ENCODE assay signal across 13 cellular contexts in the genomic region with DNA sequence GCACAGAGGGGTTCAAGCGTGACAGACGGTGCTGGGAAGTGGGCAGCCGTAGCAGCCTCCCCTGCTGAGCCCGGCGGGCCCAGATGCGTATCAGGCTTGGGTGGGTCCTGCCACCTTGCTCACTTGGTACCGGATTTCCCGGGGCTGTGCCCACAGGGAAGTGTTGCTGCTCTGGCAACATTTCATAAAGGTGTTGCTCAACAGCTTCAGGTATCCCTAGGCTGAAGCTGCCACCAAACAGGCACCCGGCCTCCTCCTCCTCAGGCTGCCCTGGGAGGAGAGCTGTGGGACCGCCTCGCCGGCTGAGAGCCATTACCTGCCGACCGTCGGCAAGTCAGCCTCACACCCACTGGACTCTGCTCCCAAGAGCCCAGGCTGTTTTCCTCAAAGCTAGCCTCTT. TPM values are rescaled to one million over a fixed set of nuclear protein-coding genes. Genes with fewer than 3 reads are reported as not detected.
"Had no signal": no experiment of that assay in that cellular context is flagged by ENCODE, and none has a peak within 500 bp of the region (broad histone marks: within the 10 kb centered on the region; RNA-seq: fewer than 3 reads in every experiment).

No MANE protein-coding gene starts in this region.

- H3K4me3 ChIP-seq: thoracic aorta, vagina had no signal

- H3K36me3 Mint-ChIP-seq: activated naive CD8-positive, alpha-beta T cell had no signal

- H3K27me3 ChIP-seq: vagina had no signal

- H3K27ac Mint-ChIP-seq: activated naive CD8-positive, alpha-beta T cell; natural killer cell treated with Interleukin-12 subunit alpha and Interleukin-12 subunit beta and Interleukin-15 and Interleukin-18, amount 100 ng/mL, for 72 hours; stimulated activated naive CD8-positive, alpha-beta T cell treated with anti-CD3 and anti-CD28 coated beads, Interleukin-15, amount 100 ng/mL, for 72 hours; T-helper 1 cell treated with Interleukin-12 subunit alpha and Interleukin-12 subunit beta and Interleukin-4 antibody, amounts not matched to agents 30 μg/mL and 1 μg/mL, for 36 hours had no signal

- H3K4me3 Mint-ChIP-seq: activated naive CD8-positive, alpha-beta T cell; natural killer cell treated with Interleukin-12 subunit alpha and Interleukin-12 subunit beta and Interleukin-15 and Interleukin-18, amount 100 ng/mL, for 72 hours; stimulated activated naive CD8-positive, alpha-beta T cell treated with anti-CD3 and anti-CD28 coated beads, Interleukin-15, amount 100 ng/mL, for 72 hours; T-helper 1 cell treated with Interleukin-12 subunit alpha and Interleukin-12 subunit beta and Interleukin-4 antibody, amounts not matched to agents 30 μg/mL and 1 μg/mL, for 36 hours; WTC11 had no signal

- DNase-seq: activated effector memory CD4-positive, alpha-beta T cell treated with Interleukin-2 at 50 U/mL for 16 hours; activated T-cell treated with anti-CD3 and anti-CD28 coated beads for 4 hours; foreskin melanocyte; islet precursor cell; stimulated activated naive CD8-positive, alpha-beta T cell treated with anti-CD3 and anti-CD28 coated beads, Interleukin-15, amount 100 ng/mL, for 72 hours had no signal

- H3K27ac ChIP-seq: thoracic aorta, vagina had no signal

- H3K9me3 Mint-ChIP-seq: natural killer cell treated with Interleukin-12 subunit alpha and Interleukin-12 subunit beta and Interleukin-15 and Interleukin-18, amount 100 ng/mL, for 72 hours; stimulated activated naive CD8-positive, alpha-beta T cell treated with anti-CD3 and anti-CD28 coated beads, Interleukin-15, amount 100 ng/mL, for 72 hours; T-helper 1 cell treated with Interleukin-12 subunit alpha and Interleukin-12 subunit beta and Interleukin-4 antibody, amounts not matched to agents 30 μg/mL and 1 μg/mL, for 36 hours; WTC11 had no signal

- H3K27me3 Mint-ChIP-seq: activated naive CD8-positive, alpha-beta T cell; natural killer cell treated with Interleukin-12 subunit alpha and Interleukin-12 subunit beta and Interleukin-15 and Interleukin-18, amount 100 ng/mL, for 72 hours; stimulated activated naive CD8-positive, alpha-beta T cell treated with anti-CD3 and anti-CD28 coated beads, Interleukin-15, amount 100 ng/mL, for 72 hours had no signal

- ATAC-seq: SK-N-SH treated with all-trans-retinoic acid at 6 μM for 48 hours; stimulated activated naive CD8-positive, alpha-beta T cell treated with anti-CD3 and anti-CD28 coated beads, Interleukin-15, amount 100 ng/mL, for 72 hours; WTC11 had no signal

- H3K9me3 ChIP-seq: thoracic aorta, vagina had no signal

RNA-seq across cellular contexts. Expression of gene TUBB2B, which starts 42.8 kb away (rescaled TPM):
- total RNA-seq: activated CD8-positive, alpha-beta memory T cell treated with anti-CD3 and anti-CD28 coated beads for 36 hours; natural killer cell treated with Interleukin-12 subunit alpha and Interleukin-12 subunit beta and Interleukin-15 and Interleukin-18, amount 100 ng/mL, for 72 hours had no signal
